In genomic region chr5:148135091-148136048, GRCh38 we compare ENCODE assay signal across 19 cellular contexts. TPM values are rescaled to one million over a fixed set of nuclear protein-coding genes. Genes with fewer than 3 reads are reported as not detected.
A peak's percentile ranks its signal among the peaks of the same experiment; 100 is the strongest.
DNase-seq lines count a peak whose midpoint lies in the region; ATAC-seq and TF ChIP-seq lines count a peak whose summit lies in the region.
"Had no signal": no experiment of that assay in that cellular context is flagged by ENCODE, and none has a peak within 500 bp of the region (broad histone marks: within the 10 kb centered on the region; RNA-seq: fewer than 3 reads in every experiment).

No MANE protein-coding gene starts in this region.

- no peaks in the 10 kb centered on the region for H3K36me3 ChIP-seq in colonic mucosa
- H3K36me3 ChIP-seq in lower lobe of right lung = no peaks in the 10 kb centered on the region
- no peaks in the 10 kb centered on the region for H3K36me3 ChIP-seq in transverse colon
- H3K36me3 ChIP-seq in CD8-positive, alpha-beta memory T cell (ENCODE audit: insufficient read depth, low read length) = no peaks in the 10 kb centered on the region

- H3K9ac ChIP-seq in colonic mucosa (ENCODE audit: low read depth in 2 of 2, low read length in 2 of 2) = no peak overlapping the region

- DNase-seq in colonic mucosa (no peak), lower lobe of right lung (no peak), transverse colon (no peak), cerebellar nuclear complex (lab: John Stamatoyannopoulos, UW) (no peak)
- no peak for DNase-seq in CD8-positive, alpha-beta memory T cell
- DNase-seq: ACHN; BE2C; C1 segment of cervical spinal cord; CD4-positive, CD25-positive, alpha-beta regulatory T cell; DMS153; DMS79; GDM1; H9; KBM-7 had no signal

- H3K27me3 ChIP-seq in colonic mucosa (no peaks in the 10 kb centered on the region), lower lobe of right lung (ENCODE audit: low read depth) (no peaks in the 10 kb centered on the region), transverse colon (no peaks in the 10 kb centered on the region)
- no peaks in the 10 kb centered on the region for H3K27me3 ChIP-seq in CD8-positive, alpha-beta memory T cell (ENCODE audit: insufficient read depth, low read length, poor library complexity, severe bottlenecking)
- H3K27me3 ChIP-seq: BE2C had no signal

- POLR2A ChIA-PET in CD8-positive, alpha-beta memory T cell (lab: Charles Lee) = no interaction called here

- H3K4me1 Mint-ChIP-seq in CD8-positive, alpha-beta memory T cell = no peaks in the 10 kb centered on the region
- H3K4me1 Mint-ChIP-seq: CD4-positive, CD25-positive, alpha-beta regulatory T cell; H9; IgD-negative memory B cell had no signal

- H3K27ac ChIP-seq in colonic mucosa = peak overlapping the region; percentile 69
- no peak overlapping the region for H3K27ac ChIP-seq in lower lobe of right lung
- peak overlapping the region; percentile 37 to 71 (median 62) for H3K27ac ChIP-seq in transverse colon
- H3K27ac ChIP-seq in CD8-positive, alpha-beta memory T cell (ENCODE audit: low read depth, low read length) = no peak overlapping the region

- TF ChIP-seq EP300 in transverse colon (IDR thresholded peaks at IDR 0.05; ENCODE audit: low read depth) = no peak

- ATAC-seq in lower lobe of right lung (peak; percentile 41 to 79), HG02678 (IDR thresholded peaks at IDR 0.05; ENCODE audit: unreplicated experiment) (no peak), esophagus mucosa (no peak)

- no peaks in the 10 kb centered on the region for H3K9me3 Mint-ChIP-seq in CD8-positive, alpha-beta memory T cell
- H3K9me3 Mint-ChIP-seq: CD4-positive, CD25-positive, alpha-beta regulatory T cell; H9; IgD-negative memory B cell had no signal

- H3K27ac Mint-ChIP-seq in CD8-positive, alpha-beta memory T cell = no peak overlapping the region
- H3K27ac Mint-ChIP-seq: CD4-positive, CD25-positive, alpha-beta regulatory T cell; H9; IgD-negative memory B cell had no signal

- no peaks in the 10 kb centered on the region for H3K36me3 Mint-ChIP-seq in CD8-positive, alpha-beta memory T cell
- H3K36me3 Mint-ChIP-seq: CD4-positive, CD25-positive, alpha-beta regulatory T cell; IgD-negative memory B cell had no signal

- TF ChIP-seq POLR2A in transverse colon (IDR thresholded peaks at IDR 0.05) = no peak

- WGBS in transverse colon (ENCODE audit: low coverage in 1 of 2), 2 donors = 57 to 72% methylated on average over 5 of the region's 5 CpGs

- H3K4me3 ChIP-seq in colonic mucosa = no peak overlapping the region
- no peak overlapping the region for H3K4me3 ChIP-seq in lower lobe of right lung
- H3K4me3 ChIP-seq in transverse colon = no peak overlapping the region
- H3K4me3 ChIP-seq in CD8-positive, alpha-beta memory T cell (ENCODE audit: low read length) = no peak overlapping the region

- TF ChIP-seq CTCF in colonic mucosa (IDR thresholded peaks at IDR 0.05) = no peak
- TF ChIP-seq CTCF in lower lobe of right lung (IDR thresholded peaks at IDR 0.05) = no peak
- no peak for TF ChIP-seq CTCF in transverse colon (IDR thresholded peaks at IDR 0.05)

- no peaks in the 10 kb centered on the region for H3K4me1 ChIP-seq in colonic mucosa
- no peaks in the 10 kb centered on the region for H3K4me1 ChIP-seq in lower lobe of right lung
- peaks cover 0 to 33% (median 9%) of the 10 kb centered on the region in 4 donors for H3K4me1 ChIP-seq in transverse colon
- no peaks in the 10 kb centered on the region for H3K4me1 ChIP-seq in CD8-positive, alpha-beta memory T cell (ENCODE audit: insufficient read depth, low read length)
- H3K4me1 ChIP-seq: BE2C had no signal

- CTCF ChIA-PET in CD8-positive, alpha-beta memory T cell (lab: Charles Lee) = no interaction called here

- peaks cover 1 to 26% of the 10 kb centered on the region in 2 donors for H3K27me3 Mint-ChIP-seq in CD8-positive, alpha-beta memory T cell
- H3K27me3 Mint-ChIP-seq: IgD-negative memory B cell had no signal

- in situ Hi-C loops in transverse colon (cut with MboI; ENCODE audit: low pct_ligation_motif_present in 1 of 4, low pct_unique_long_range_greater_than_20kb in 1 of 4, low sequenced_read_pairs in 3 of 4) = no loop called here

- H3K4me3 Mint-ChIP-seq in CD8-positive, alpha-beta memory T cell = no peak overlapping the region
- H3K4me3 Mint-ChIP-seq: CD4-positive, CD25-positive, alpha-beta regulatory T cell; H9; IgD-negative memory B cell had no signal

- intact Hi-C loops in colonic mucosa (cut with DNase I) (no loop called here), lower lobe of right lung (cut with DNase I) (no loop called here), transverse colon (cut with DNase I; ENCODE audit: low total_unique reads) (no loop called here)

- no peaks in the 10 kb centered on the region for H3K9me3 ChIP-seq in colonic mucosa
- H3K9me3 ChIP-seq in lower lobe of right lung = no peaks in the 10 kb centered on the region
- no peaks in the 10 kb centered on the region for H3K9me3 ChIP-seq in transverse colon
- no peaks in the 10 kb centered on the region for H3K9me3 ChIP-seq in CD8-positive, alpha-beta memory T cell (ENCODE audit: low read length)
- H3K9me3 ChIP-seq: BE2C had no signal

RNA-seq across cellular contexts. Expression of gene SPINK14, which starts 33.0 kb away (rescaled TPM):
- not detected for total RNA-seq in colonic mucosa
- not detected for total RNA-seq in lower lobe of right lung
- total RNA-seq in transverse colon = not detected
- total RNA-seq in CD8-positive, alpha-beta memory T cell = not detected
- polyA plus RNA-seq in CD8-positive, alpha-beta memory T cell = not detected
- total RNA-seq in esophagus mucosa = not detected
- total RNA-seq: CD4-positive, CD25-positive, alpha-beta regulatory T cell; Daoy; H1; H9 had no signal
- polyA plus RNA-seq: CD4-positive, CD25-positive, alpha-beta regulatory T cell; H1; IgD-negative memory B cell had no signal

Comparison
In these comparisons a context has a peak if more than half of its experiments do, and no peak if none do; other contexts are left out.
1. H3K27ac ChIP-seq: peak in colonic mucosa (single experiment) and transverse colon (4 of 4); none in lower lobe of right lung (single experiment) and CD8-positive, alpha-beta memory T cell (single experiment).
2. ATAC-seq: peak in lower lobe of right lung (2 of 2); none in HG02678 (single experiment) and esophagus mucosa (single experiment).